8 cellular contexts compared by ENCODE assay signal in the genomic region with DNA sequence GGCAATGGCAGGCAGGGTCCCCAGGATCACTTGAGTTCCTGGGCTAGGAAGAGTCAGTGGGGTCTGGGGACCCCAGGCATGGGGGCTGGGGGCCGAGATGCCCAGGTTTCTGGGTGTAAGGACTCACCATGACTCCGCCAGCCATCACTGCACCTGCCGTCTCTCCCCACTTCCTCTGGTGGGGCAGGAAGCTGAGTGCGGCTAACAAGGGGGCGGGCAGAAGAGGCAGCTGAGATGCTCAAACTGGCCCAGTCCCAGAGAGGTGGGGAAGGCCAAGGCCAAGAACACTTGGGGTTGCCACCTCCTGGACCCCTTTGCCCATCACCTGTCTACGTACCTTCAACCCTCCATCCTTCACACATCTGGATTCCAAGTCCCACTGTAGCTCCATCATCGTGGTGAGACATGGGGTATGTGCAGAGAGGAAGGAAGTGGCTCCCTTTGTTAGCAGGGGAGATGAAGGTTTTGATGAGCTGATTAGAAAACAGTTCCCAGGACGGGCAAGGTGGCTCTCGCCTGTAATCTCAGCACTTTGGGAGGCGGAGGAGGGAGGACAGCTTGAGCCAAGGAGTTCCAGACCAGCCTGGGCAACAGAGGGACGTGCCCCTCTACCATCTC.
A peak's percentile ranks its signal among the peaks of the same experiment; 100 is the strongest.
DNase-seq lines count a peak whose midpoint lies in the region; ATAC-seq and TF ChIP-seq lines count a peak whose summit lies in the region.

SEPTIN1 (minus strand) TSS at position 164 of the 618 bp plus-strand sequence; CDS start at position 145, 19 bp downstream.

- peak; percentile 48 for ATAC-seq in central memory CD8-positive, alpha-beta T cell (replicated peaks; ENCODE audit: extremely low read depth, poor library complexity, severe bottlenecking)

- DNase-seq in T-helper 2 cell treated with Interferon-gamma antibody and Interleukin-4, amounts not matched to agents 5 μg/mL and 100 μg/mL, for 36 hours (ENCODE audit: low spot score) = peak; percentile 77
- DNase-seq in central memory CD8-positive, alpha-beta T cell (ENCODE audit: low spot score in 2 of 2) = peak; percentile 61 to 73
- peak; percentile 50 to 74 (median 62) for DNase-seq in stimulated activated CD4-positive, alpha-beta T cell treated with anti-CD3 and anti-CD28 coated beads, TNF-alpha, amount 100 ng/mL, for 48 hours (ENCODE audit: low read depth in 3 of 3)
- DNase-seq in NCI-H526 (lab: John Stamatoyannopoulos, UW) (no peak), NCI-H526 treated with DMSO at 0.1 percent for 48 hours (lab: John Stamatoyannopoulos, UW) (no peak), Ammon's horn (ENCODE audit: low spot score) (no peak), 8988T (no peak)

- TF ChIP-seq POLR2A in GM18526 (IDR thresholded peaks at IDR 0.05; ENCODE audit: extremely low read depth, insufficient read length) = peak; percentile 84

- peak within 1 kb of the TSS; percentile 87 for H3K27ac Mint-ChIP-seq in T-helper 2 cell treated with Interferon-gamma antibody and Interleukin-4, amounts not matched to agents 5 μg/mL and 100 μg/mL, for 36 hours
- peak within 1 kb of the TSS; percentile 83 for H3K27ac Mint-ChIP-seq in central memory CD8-positive, alpha-beta T cell (ENCODE audit: low read depth)

- H3K9me3 Mint-ChIP-seq in T-helper 2 cell treated with Interferon-gamma antibody and Interleukin-4, amounts not matched to agents 5 μg/mL and 100 μg/mL, for 36 hours = no peaks in the 10 kb centered on the region
- H3K9me3 Mint-ChIP-seq in central memory CD8-positive, alpha-beta T cell = no peaks in the 10 kb centered on the region

- peak within 1 kb of the TSS; percentile 92 for H3K4me3 Mint-ChIP-seq in T-helper 2 cell treated with Interferon-gamma antibody and Interleukin-4, amounts not matched to agents 5 μg/mL and 100 μg/mL, for 36 hours
- peak within 1 kb of the TSS; percentile 98 for H3K4me3 Mint-ChIP-seq in central memory CD8-positive, alpha-beta T cell

- peaks cover 29% of the 10 kb centered on the region for H3K36me3 Mint-ChIP-seq in T-helper 2 cell treated with Interferon-gamma antibody and Interleukin-4, amounts not matched to agents 5 μg/mL and 100 μg/mL, for 36 hours (ENCODE audit: low read depth)
- H3K36me3 Mint-ChIP-seq in central memory CD8-positive, alpha-beta T cell (ENCODE audit: insufficient read depth) = peaks cover 32% of the 10 kb centered on the region

- H3K4me1 Mint-ChIP-seq in T-helper 2 cell treated with Interferon-gamma antibody and Interleukin-4, amounts not matched to agents 5 μg/mL and 100 μg/mL, for 36 hours (ENCODE audit: low read depth) = peaks cover 36% of the 10 kb centered on the region
- peaks cover 61% of the 10 kb centered on the region for H3K4me1 Mint-ChIP-seq in central memory CD8-positive, alpha-beta T cell

- H3K27me3 Mint-ChIP-seq in T-helper 2 cell treated with Interferon-gamma antibody and Interleukin-4, amounts not matched to agents 5 μg/mL and 100 μg/mL, for 36 hours (ENCODE audit: low read depth) = no peaks in the 10 kb centered on the region
- no peaks in the 10 kb centered on the region for H3K27me3 Mint-ChIP-seq in central memory CD8-positive, alpha-beta T cell

Comparison
In these comparisons a context has a peak if more than half of its experiments do, and no peak if none do; other contexts are left out.
1. DNase-seq: peak in T-helper 2 cell treated with Interferon-gamma antibody and Interleukin-4, amounts not matched to agents 5 μg/mL and 100 μg/mL, for 36 hours (single experiment), central memory CD8-positive, alpha-beta T cell (2 of 2) and stimulated activated CD4-positive, alpha-beta T cell treated with anti-CD3 and anti-CD28 coated beads, TNF-alpha, amount 100 ng/mL, for 48 hours (3 of 3); none in NCI-H526 (0 of 2), NCI-H526 treated with DMSO at 0.1 percent for 48 hours (single experiment), Ammon's horn (single experiment) and 8988T (single experiment).